In the genomic region with DNA sequence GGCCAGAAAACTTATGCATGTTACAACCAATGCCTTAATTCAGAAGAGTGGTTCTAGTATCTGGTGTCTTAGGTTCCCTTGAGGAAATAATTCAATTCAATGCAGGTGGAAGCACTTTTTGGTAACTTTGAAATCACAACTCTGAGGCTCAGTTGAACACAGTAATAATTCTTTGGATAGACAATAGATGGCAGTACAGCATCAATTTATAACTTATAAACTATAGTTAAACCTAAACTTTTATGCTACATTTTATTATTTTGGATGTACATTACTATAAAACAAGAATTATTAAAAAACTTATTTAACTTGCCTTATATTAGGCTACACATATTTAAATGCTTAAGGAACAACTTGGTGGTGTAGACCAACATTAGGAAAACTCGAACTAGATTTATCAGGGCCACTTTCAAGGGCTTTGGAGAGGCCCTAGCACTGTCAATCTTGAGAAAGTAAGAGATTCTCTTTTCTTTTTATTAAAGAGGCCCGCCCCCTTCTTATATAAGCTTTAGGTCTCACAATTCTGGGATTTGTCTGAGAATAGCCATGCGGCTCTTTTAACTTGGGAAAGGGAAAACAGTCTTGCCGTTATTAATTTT, we compare ENCODE assay signal across 8 cellular contexts.
DNase-seq lines count a peak whose midpoint lies in the region; ATAC-seq and TF ChIP-seq lines count a peak whose summit lies in the region.

No MANE protein-coding gene starts in this region.

- H3K9me3 Mint-ChIP-seq in natural killer cell: no peaks in the 10 kb centered on the region
- H3K9me3 Mint-ChIP-seq in natural killer cell treated with Interleukin-12 subunit alpha and Interleukin-12 subunit beta and Interleukin-15 and Interleukin-18, amount 100 ng/mL, for 72 hours: no peaks in the 10 kb centered on the region

- H3K4me1 ChIP-seq in foreskin keratinocyte: peaks cover 4% of the 10 kb centered on the region
- H3K4me1 ChIP-seq in vagina: no peaks in the 10 kb centered on the region

- H3K27me3 ChIP-seq in foreskin keratinocyte (no peaks in the 10 kb centered on the region), vagina (no peaks in the 10 kb centered on the region)

- ATAC-seq in natural killer cell (peak; percentile 35 to 46 (median 43)), foreskin keratinocyte (no peak), HG03175 (IDR thresholded peaks at IDR 0.05; ENCODE audit: unreplicated experiment) (no peak)
- ATAC-seq in natural killer cell treated with Interleukin-12 subunit alpha and Interleukin-12 subunit beta and Interleukin-15 and Interleukin-18, amount 100 ng/mL, for 72 hours: no peak

- no peak overlapping the region for H3K4me3 Mint-ChIP-seq in natural killer cell
- H3K4me3 Mint-ChIP-seq in natural killer cell treated with Interleukin-12 subunit alpha and Interleukin-12 subunit beta and Interleukin-15 and Interleukin-18, amount 100 ng/mL, for 72 hours: no peak overlapping the region

- no peaks in the 10 kb centered on the region for H3K36me3 ChIP-seq in vagina

- H3K27ac ChIP-seq in foreskin keratinocyte: no peak overlapping the region
- no peak overlapping the region for H3K27ac ChIP-seq in vagina

- DNase-seq in natural killer cell: no peak
- no peak for DNase-seq in natural killer cell treated with Interleukin-12 subunit alpha and Interleukin-12 subunit beta and Interleukin-15 and Interleukin-18, amount 100 ng/mL, for 72 hours (ENCODE audit: low spot score)
- DNase-seq in RPMI7951 (ENCODE audit: low read depth): peak; percentile 10
- DNase-seq in foreskin keratinocyte: no peak
- no peak for DNase-seq in vagina (ENCODE audit: extremely low spot score in 2 of 2)
- no peak for DNase-seq in retina
- no peak for DNase-seq in activated CD4-positive, alpha-beta T cell treated with anti-CD3 and anti-CD28 coated beads, Interleukin-2, amount 50 U/mL, for 48 hours

- no peak for TF ChIP-seq POLR2A in vagina (IDR thresholded peaks at IDR 0.05)

- H3K9me3 ChIP-seq in vagina: no peaks in the 10 kb centered on the region

- H3K27me3 Mint-ChIP-seq in natural killer cell (ENCODE audit: low read depth in 2 of 2): peaks cover 10 to 29% of the 10 kb centered on the region in 2 donors
- peaks cover 9 to 11% of the 10 kb centered on the region in 2 donors for H3K27me3 Mint-ChIP-seq in natural killer cell treated with Interleukin-12 subunit alpha and Interleukin-12 subunit beta and Interleukin-15 and Interleukin-18, amount 100 ng/mL, for 72 hours

- H3K36me3 Mint-ChIP-seq in natural killer cell: no peaks in the 10 kb centered on the region
- H3K36me3 Mint-ChIP-seq in natural killer cell treated with Interleukin-12 subunit alpha and Interleukin-12 subunit beta and Interleukin-15 and Interleukin-18, amount 100 ng/mL, for 72 hours: no peaks in the 10 kb centered on the region

- no peak overlapping the region for H3K27ac Mint-ChIP-seq in natural killer cell
- H3K27ac Mint-ChIP-seq in natural killer cell treated with Interleukin-12 subunit alpha and Interleukin-12 subunit beta and Interleukin-15 and Interleukin-18, amount 100 ng/mL, for 72 hours: no peak overlapping the region

- H3K4me1 Mint-ChIP-seq in natural killer cell: peaks cover 13 to 17% of the 10 kb centered on the region in 2 donors
- peaks cover 18 to 20% of the 10 kb centered on the region in 2 donors for H3K4me1 Mint-ChIP-seq in natural killer cell treated with Interleukin-12 subunit alpha and Interleukin-12 subunit beta and Interleukin-15 and Interleukin-18, amount 100 ng/mL, for 72 hours (ENCODE audit: low read depth in 2 of 2)

- H3K4me3 ChIP-seq in vagina: no peak overlapping the region

- intact Hi-C loops in natural killer cell (cut with micrococcal nuclease): no loop called here
- intact Hi-C loops in vagina (cut with DNase I): no loop called here

- TF ChIP-seq CTCF in natural killer cell (IDR thresholded peaks at IDR 0.05) (peak; percentile 64), foreskin keratinocyte (conservative IDR thresholded peaks at IDR 0.05) (peak; percentile 66), vagina (IDR thresholded peaks at IDR 0.05) (peak in 2 of 3 experiments; percentile 27)

Comparison
In these comparisons a context has a peak if more than half of its experiments do, and no peak if none do; other contexts are left out.
1. ATAC-seq: peak in natural killer cell (3 of 3); none in natural killer cell treated with Interleukin-12 subunit alpha and Interleukin-12 subunit beta and Interleukin-15 and Interleukin-18, amount 100 ng/mL, for 72 hours (0 of 2), foreskin keratinocyte (single experiment) and HG03175 (single experiment).
2. Peak in every context shown above with its lines, with median percentiles within 50 percentile points of each other: CTCF ChIP-seq.